In genomic region chr11:59076876-59077571, GRCh38 we compare ENCODE assay signal across 11 cellular contexts. TPM values are rescaled to one million over a fixed set of nuclear protein-coding genes. Genes with fewer than 3 reads are reported as not detected.
DNase-seq lines count a peak whose midpoint lies in the region; ATAC-seq and TF ChIP-seq lines count a peak whose summit lies in the region.
"Had no signal": no experiment of that assay in that cellular context is flagged by ENCODE, and none has a peak within 500 bp of the region (broad histone marks: within the 10 kb centered on the region; RNA-seq: fewer than 3 reads in every experiment).

No MANE protein-coding gene starts in this region.

- TF ChIP-seq CTCF in coronary artery (IDR thresholded peaks at IDR 0.05): no peak

- peak; percentile 32 for DNase-seq in GDM1 (lab: John Stamatoyannopoulos, UW)
- DNase-seq in NOMO-1 (lab: John Stamatoyannopoulos, UW; ENCODE audit: unreplicated experiment in 2 of 2): peak; percentile 36 to 87
- DNase-seq in coronary artery (ENCODE audit: low spot score): no peak
- DNase-seq in T-helper 9 cell: no peak
- no peak for DNase-seq in ureter (ENCODE audit: low spot score)
- no peak for DNase-seq in D341Med (ENCODE audit: low spot score)
- DNase-seq: head of caudate nucleus; naive thymus-derived CD8-positive, alpha-beta T cell; stimulated activated CD4-positive, alpha-beta T cell treated with anti-CD3 and anti-CD28 coated beads, Interleukin-2, amount 100 ng/mL, for 24 hours had no signal

- no peak overlapping the region for H3K27ac ChIP-seq in coronary artery

- ATAC-seq in GM19397 (IDR thresholded peaks at IDR 0.05; ENCODE audit: unreplicated experiment) (peak; percentile 91), HG03025 (IDR thresholded peaks at IDR 0.05; ENCODE audit: low FRiP score, unreplicated experiment) (peak; percentile 89)

- no peak overlapping the region for H3K4me3 ChIP-seq in coronary artery

RNA-seq across cellular contexts. Expression of gene GLYATL1B, which starts 9.1 kb away (rescaled TPM):
- total RNA-seq in ureter: not detected
- total RNA-seq: naive thymus-derived CD8-positive, alpha-beta T cell had no signal

RNA-seq across cellular contexts. Expression of gene FAM111B, which starts 30.0 kb away (rescaled TPM):
- 1.0 TPM for total RNA-seq in ureter

Comparison
In these comparisons a context has a peak if more than half of its experiments do, and no peak if none do; other contexts are left out.
1. DNase-seq: peak in GDM1 (single experiment) and NOMO-1 (2 of 2); none in coronary artery (single experiment), T-helper 9 cell (single experiment), ureter (single experiment) and D341Med (single experiment).